Comparison of ENCODE assay signal across 8 cellular contexts in the genomic region with DNA sequence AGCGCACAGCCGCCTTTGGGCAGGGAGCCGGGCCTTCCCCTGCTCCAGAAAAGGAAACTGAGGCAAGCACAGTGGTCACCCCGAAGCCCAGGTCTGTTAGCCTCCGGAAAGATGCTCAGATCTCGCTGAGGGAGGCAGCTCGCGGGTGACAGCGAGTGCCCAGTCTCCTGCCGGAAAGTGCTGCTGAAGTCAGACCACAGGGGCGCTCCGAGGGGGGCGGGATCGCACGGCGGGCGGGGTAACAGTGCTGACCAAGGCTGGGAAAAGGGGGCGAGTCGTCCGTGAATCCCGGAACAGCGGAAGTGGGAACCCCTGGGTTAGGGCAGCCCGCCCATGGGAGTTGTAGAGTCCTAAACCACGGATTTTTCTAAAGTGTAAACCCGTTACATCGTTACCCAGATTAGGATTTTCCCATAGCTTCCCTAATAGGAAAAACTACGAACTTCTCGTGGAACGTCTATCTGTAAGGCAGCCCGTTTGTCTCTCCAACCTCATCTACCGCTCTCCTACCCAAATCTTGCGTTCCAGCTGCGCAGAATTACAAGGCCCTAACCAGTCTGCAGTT. TPM values are rescaled to one million over a fixed set of nuclear protein-coding genes. Genes with fewer than 3 reads are reported as not detected.
DNase-seq lines count a peak whose midpoint lies in the region; ATAC-seq, FAIRE-seq and TF ChIP-seq lines count a peak whose summit lies in the region.

No MANE protein-coding gene starts in this region.

- intact Hi-C loops in left cardiac atrium (cut with DNase I): no loop called here

- H3K9ac ChIP-seq in adipocyte (ENCODE audit: low read length): peak overlapping the region; percentile 86

- no peaks in the 10 kb centered on the region for H3K27me3 ChIP-seq in adipocyte (replicated peaks; ENCODE audit: control insufficient read depth, insufficient read depth, low read length)

- H3K9me3 ChIP-seq in adipocyte (ENCODE audit: control insufficient read depth, low read length): no peaks in the 10 kb centered on the region

- H3K36me3 ChIP-seq in adipocyte (ENCODE audit: control insufficient read depth, insufficient read depth, low read length, severe bottlenecking): peaks cover 21% of the 10 kb centered on the region

- peaks cover 16% of the 10 kb centered on the region for H3K4me1 ChIP-seq in adipocyte (ENCODE audit: control insufficient read depth, insufficient read depth, low read length)

- no peak for TF ChIP-seq CTCF in AG09309 (IDR thresholded peaks at IDR 0.05; ENCODE audit: control insufficient read depth, insufficient read depth, low read depth, low read length, missing control alignments)

- H3K4me3 ChIP-seq in AG09309 (ENCODE audit: control insufficient read depth, low read depth, low read length) (peak overlapping the region; percentile 92), adipocyte (ENCODE audit: low read length) (peak overlapping the region; percentile 91)

- ATAC-seq in HG02938 (IDR thresholded peaks at IDR 0.05; ENCODE audit: unreplicated experiment) (peak; percentile 33), left cardiac atrium (peak; percentile 66 to 76)

- no peak for FAIRE-seq in GM18507 (lab: Jason Lieb, UNC)

- DNase-seq in AG09309 (ENCODE audit: low read depth) (no peak), GM18507 (ENCODE audit: extremely low spot score, insufficient read length, low read depth) (peak; percentile 43), OCI-M1 (lab: John Stamatoyannopoulos, UW) (peak; percentile 72), adipocyte (ENCODE audit: low read depth) (peak; percentile 78), left cardiac atrium (peak; percentile 86), pons (ENCODE audit: low spot score) (peak; percentile 14), NCI-H526 treated with DMSO at 0.1 percent for 48 hours (lab: John Stamatoyannopoulos, UW) (no peak)

RNA-seq across cellular contexts. Expression of gene VPS16, which starts 0.5 kb away (rescaled TPM):
- 10 to 100 TPM; 22.1 to 24.4 TPM for total RNA-seq in left cardiac atrium

RNA-seq across cellular contexts. Expression of gene PCED1A, which starts 0.6 kb away (rescaled TPM):
- 10 to 100 TPM; 13.0 to 18.0 TPM for total RNA-seq in left cardiac atrium

RNA-seq across cellular contexts. Expression of gene TMEM239, which starts 24.9 kb away (rescaled TPM):
- not detected for total RNA-seq in left cardiac atrium

RNA-seq across cellular contexts. Expression of gene C20orf141, which starts 26.3 kb away (rescaled TPM):
- total RNA-seq in left cardiac atrium: not detected

RNA-seq across cellular contexts. Expression of gene PTPRA, which starts 32.2 kb away (rescaled TPM):
- total RNA-seq in left cardiac atrium: 10 to 100 TPM; 35.4 to 38.6 TPM

Comparison
In these comparisons a context has a peak if more than half of its experiments do, and no peak if none do; other contexts are left out.
1. DNase-seq: peak in GM18507 (single experiment), OCI-M1 (single experiment), adipocyte (single experiment), left cardiac atrium (single experiment) and pons (single experiment); none in AG09309 (single experiment) and NCI-H526 treated with DMSO at 0.1 percent for 48 hours (single experiment).